In genomic region chr12:133181238-133181959, GRCh38 we compare ENCODE assay signal across 8 cellular contexts. TPM values are rescaled to one million over a fixed set of nuclear protein-coding genes. Genes with fewer than 3 reads are reported as not detected.
DNase-seq lines count a peak whose midpoint lies in the region; ATAC-seq and TF ChIP-seq lines count a peak whose summit lies in the region.

ZNF268 (plus strand) TSS chr12:133181495; CDS start chr12:133181998, 503 bp downstream.

- H3K27ac ChIP-seq in duodenal mucosa (ENCODE audit: low read depth, low read length), result no peak within 1 kb of the TSS

- DNase-seq in CD1c-positive myeloid dendritic cell (ENCODE audit: extremely low spot score) (peak; percentile 98), NCI-H748 (lab: John Stamatoyannopoulos, UW; ENCODE audit: unreplicated experiment) (peak; percentile 96), lower leg skin (ENCODE audit: low spot score in 2 of 2) (peak; percentile 84 to 96)
- peak; percentile 94 for DNase-seq in activated CD4-positive, alpha-beta memory T cell treated with anti-CD3 and anti-CD28 coated beads for 36 hours
- DNase-seq in stimulated activated CD4-positive, alpha-beta T cell treated with anti-CD3 and anti-CD28 coated beads, Interleukin-4, amount 100 ng/mL, for 48 hours (ENCODE audit: low read depth in 2 of 2), result peak; percentile 87 to 88

- TF ChIP-seq POLR2A in lower leg skin (IDR thresholded peaks at IDR 0.05), result no peak

- H3K4me1 ChIP-seq in duodenal mucosa (ENCODE audit: control insufficient read depth in 1 of 2, insufficient read depth in 2 of 2, low read length in 2 of 2), result peaks cover 4% of the 10 kb centered on the region in 2 donors

- peak within 1 kb of the TSS; percentile 87 to 91 for H3K4me3 ChIP-seq in duodenal mucosa (ENCODE audit: low read depth in 1 of 2, low read length in 2 of 2)
- peak within 1 kb of the TSS; percentile 88 for H3K4me3 ChIP-seq in lower leg skin (ENCODE audit: low read depth, poor library complexity, severe bottlenecking)

- peak within 1 kb of the TSS; percentile 95 for H3K4me3 Mint-ChIP-seq in activated CD4-positive, alpha-beta memory T cell treated with anti-CD3 and anti-CD28 coated beads for 36 hours

- H3K4me1 Mint-ChIP-seq in activated CD4-positive, alpha-beta memory T cell treated with anti-CD3 and anti-CD28 coated beads for 36 hours (ENCODE audit: low read depth), result peaks cover 12% of the 10 kb centered on the region

- peaks cover 32 to 60% of the 10 kb centered on the region in 2 donors for H3K9me3 ChIP-seq in duodenal mucosa (ENCODE audit: control insufficient read depth in 1 of 2, low read length in 2 of 2)

- peaks cover 70% of the 10 kb centered on the region for H3K9me3 Mint-ChIP-seq in activated CD4-positive, alpha-beta memory T cell treated with anti-CD3 and anti-CD28 coated beads for 36 hours

- no peaks in the 10 kb centered on the region for H3K27me3 ChIP-seq in duodenal mucosa (ENCODE audit: control insufficient read depth in 1 of 2, insufficient read depth in 2 of 2, low read length in 2 of 2)

- peak within 1 kb of the TSS; percentile 43 to 67 for H3K9ac ChIP-seq in duodenal mucosa (ENCODE audit: low read depth in 1 of 2, low read length in 2 of 2)

- WGBS in lower leg skin, 2 donors, result 3 to 5% methylated on average over 32 to 39 of the region's 40 CpGs

- ATAC-seq in GM19351 (IDR thresholded peaks at IDR 0.05; ENCODE audit: unreplicated experiment) (peak; percentile 98), HG03521 (IDR thresholded peaks at IDR 0.05; ENCODE audit: unreplicated experiment) (peak; percentile 89)

- TF ChIP-seq CTCF in lower leg skin (IDR thresholded peaks at IDR 0.05), result no peak

- POLR2A ChIA-PET in activated CD4-positive, alpha-beta memory T cell treated with anti-CD3 and anti-CD28 coated beads for 36 hours (lab: Charles Lee), result interaction anchor here (0.6 to 1.9 kb wide), 4 partner anchors 9 to 195 kb away, joined by 3 to 8 read pairs (median 4); partner anchors contain the start of gene ZNF26

- peaks cover 23 to 30% of the 10 kb centered on the region in 2 donors for H3K36me3 ChIP-seq in duodenal mucosa (ENCODE audit: control insufficient read depth in 1 of 2, insufficient read depth in 2 of 2, low read length in 2 of 2)

- H3K36me3 Mint-ChIP-seq in activated CD4-positive, alpha-beta memory T cell treated with anti-CD3 and anti-CD28 coated beads for 36 hours, result peaks cover 73% of the 10 kb centered on the region

- peak within 1 kb of the TSS; percentile 80 for H3K27ac Mint-ChIP-seq in activated CD4-positive, alpha-beta memory T cell treated with anti-CD3 and anti-CD28 coated beads for 36 hours

- no peaks in the 10 kb centered on the region for H3K27me3 Mint-ChIP-seq in activated CD4-positive, alpha-beta memory T cell treated with anti-CD3 and anti-CD28 coated beads for 36 hours

- CTCF ChIA-PET in activated CD4-positive, alpha-beta memory T cell treated with anti-CD3 and anti-CD28 coated beads for 36 hours (lab: Charles Lee), result interaction anchor here (0.5 to 2.7 kb wide), 6 partner anchors 23 to 195 kb away, joined by 3 to 10 read pairs (median 4); partner anchors contain the start of genes ZNF140 and ZNF26

- intact Hi-C loops in activated CD4-positive, alpha-beta memory T cell treated with anti-CD3 and anti-CD28 coated beads for 36 hours (cut with micrococcal nuclease), result loop anchor here (1.0 kb wide), 4 partner anchors 51 to 195 kb away; partner anchors contain the start of genes ZNF10, ZNF140, ZNF26 and ZNF84
- intact Hi-C loops in lower leg skin (cut with DNase I; ENCODE audit: low total_unique reads), result no loop called here

RNA-seq across cellular contexts. Expression of gene ZNF268, which starts in this region (rescaled TPM):
- total RNA-seq in activated CD4-positive, alpha-beta memory T cell treated with anti-CD3 and anti-CD28 coated beads for 36 hours, result 10 to 100 TPM in 1 of 2 experiments, 1 to 10 TPM in 1; 9.2 to 11.8 TPM
- total RNA-seq in lower leg skin, result 10 to 100 TPM in 3 of 4 donors, 1 to 10 TPM in 1; 7.1 to 24.6 (median 15.4) TPM
